2 cellular contexts compared by ENCODE assay signal in genomic region chr9:92247981-92248380, GRCh38.
TF ChIP-seq lines count a peak whose summit lies in the region.

No MANE protein-coding gene starts in this region.

TF ChIP-seq in IMR-90, 13 proteins besides CTCF, POLR2A, EP300 and RAD21:
- TF ChIP-seq FOS (IDR thresholded peaks at IDR 0.05; ENCODE audit: low read depth, low read length) (no peak), MXI1 (IDR thresholded peaks at IDR 0.05; ENCODE audit: borderline replicate concordance, low read depth, low read length) (no peak), CHD1 (IDR thresholded peaks at IDR 0.05; ENCODE audit: low read depth, low read length) (no peak), RFX5 (IDR thresholded peaks at IDR 0.05; ENCODE audit: low read depth, low read length) (no peak), BHLHE40 (IDR thresholded peaks at IDR 0.05; ENCODE audit: low read depth, low read length) (no peak), MAFK (IDR thresholded peaks at IDR 0.05; ENCODE audit: low read depth, low read length) (no peak), NFE2L2 (IDR thresholded peaks at IDR 0.05; ENCODE audit: low read depth, low read length) (no peak), ELK1 (IDR thresholded peaks at IDR 0.05; ENCODE audit: borderline replicate concordance, low read depth, low read length) (no peak), CEBPB (IDR thresholded peaks at IDR 0.05; ENCODE audit: low read depth, low read length) (no peak), SMC3 (IDR thresholded peaks at IDR 0.05; ENCODE audit: low read depth, low read length) (no peak), RCOR1 (IDR thresholded peaks at IDR 0.05; ENCODE audit: insufficient replicate concordance, low read length) (no peak), MAZ (IDR thresholded peaks at IDR 0.05; ENCODE audit: borderline replicate concordance, low read depth, low read length) (no peak), USF2 (IDR thresholded peaks at IDR 0.05; ENCODE audit: low read depth, low read length) (no peak)

TF ChIP-seq in HepG2, 621 proteins besides CTCF, POLR2A, EP300 and RAD21:
- peak; percentile 52; the same call in 1 of the 2 replicates for TF ChIP-seq PAXIP1 (CRISPR knock-in tag; conservative IDR thresholded peaks at IDR 0.05)
- peak; percentile 89 for TF ChIP-seq HNF1A (IDR thresholded peaks at IDR 0.05; ENCODE audit: low read depth)
- peak; percentile 85; the same call in 1 of the 2 replicates for TF ChIP-seq HNF1A (CRISPR knock-in tag; IDR thresholded peaks at IDR 0.05; ENCODE audit: borderline replicate concordance)
- TF ChIP-seq HMG20B (CRISPR knock-in tag; conservative IDR thresholded peaks at IDR 0.05): no peak
- no peak for TF ChIP-seq ZNF7 (CRISPR knock-in tag; IDR thresholded peaks at IDR 0.05)
- no peak for TF ChIP-seq ZFP82 (CRISPR knock-in tag; IDR thresholded peaks at IDR 0.05; ENCODE audit: borderline replicate concordance)
- TF ChIP-seq NFYC (CRISPR knock-in tag; IDR thresholded peaks at IDR 0.05): no peak
- no peak for TF ChIP-seq ZNF333 (CRISPR knock-in tag; IDR thresholded peaks at IDR 0.05; ENCODE audit: borderline replicate concordance)
- 0 out of 2 replicates have a peak, but pooled peaks have one; percentile 3 for TF ChIP-seq NCOA2 (CRISPR knock-in tag; IDR thresholded peaks at IDR 0.05)
- TF ChIP-seq RFX1 (IDR thresholded peaks at IDR 0.05): no peak
- no peak for TF ChIP-seq CHD4 (IDR thresholded peaks at IDR 0.05; ENCODE audit: borderline replicate concordance, low read length)
- TF ChIP-seq RFXANK (CRISPR knock-in tag; IDR thresholded peaks at IDR 0.05): no peak
- TF ChIP-seq SAP130 (CRISPR knock-in tag; IDR thresholded peaks at IDR 0.05; ENCODE audit: low read depth): peak; percentile 51
- TF ChIP-seq GATAD2A (CRISPR knock-in tag; IDR thresholded peaks at IDR 0.05): 0 out of 2 replicates have a peak, but pooled peaks have one; percentile 26
- TF ChIP-seq ZNF678 (CRISPR knock-in tag; IDR thresholded peaks at IDR 0.05): no peak
- peak; percentile 42; the same call in 1 of the 2 replicates for TF ChIP-seq HNF1B (CRISPR knock-in tag; IDR thresholded peaks at IDR 0.05)
- TF ChIP-seq HNF4A (CRISPR knock-in tag; IDR thresholded peaks at IDR 0.05): 0 out of 2 replicates have a peak, but pooled peaks have one; percentile 26
- TF ChIP-seq THAP9 (CRISPR knock-in tag; IDR thresholded peaks at IDR 0.05; ENCODE audit: borderline replicate concordance): no peak
- no peak for TF ChIP-seq EHMT2 (IDR thresholded peaks at IDR 0.05; ENCODE audit: borderline replicate concordance, low read depth, low read length)
- TF ChIP-seq KDM3A (CRISPR knock-in tag; IDR thresholded peaks at IDR 0.05; ENCODE audit: low read depth): no peak
- 0 out of 2 replicates have a peak, but pooled peaks have one; percentile 18 for TF ChIP-seq CEBPG (CRISPR knock-in tag; IDR thresholded peaks at IDR 0.05)
- TF ChIP-seq PHF20 (CRISPR knock-in tag; IDR thresholded peaks at IDR 0.05): no peak
- peak; percentile 67; the same call in 1 of the 2 replicates for TF ChIP-seq ZNF317 (CRISPR knock-in tag; IDR thresholded peaks at IDR 0.05)
- TF ChIP-seq FOSL2 (CRISPR knock-in tag; IDR thresholded peaks at IDR 0.05): 0 out of 2 replicates have a peak, but pooled peaks have one; percentile 27
TF ChIP-seq in HepG2: peak in this region for 10.
